Comparison of ENCODE assay signal across 34 cellular contexts in the genomic region with DNA sequence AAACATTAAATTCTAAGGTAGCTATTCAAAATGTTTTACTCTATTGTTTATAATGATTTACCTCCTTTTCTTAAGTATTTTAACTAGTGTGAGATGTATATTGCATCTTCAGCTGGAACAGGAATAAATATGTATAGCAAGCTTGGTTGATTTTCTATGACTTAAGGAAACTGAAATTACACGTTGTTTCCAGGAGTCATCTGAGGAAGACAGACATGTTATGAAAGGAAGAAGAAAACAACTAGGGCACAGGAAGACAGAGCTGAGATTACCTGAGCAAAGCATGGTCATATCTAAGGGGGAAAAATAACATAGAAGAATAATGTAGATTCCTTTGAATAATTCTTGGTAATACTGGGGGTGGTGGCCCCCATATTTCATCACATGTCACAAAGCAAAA.
"Had no signal": no experiment of that assay in that cellular context is flagged by ENCODE, and none has a peak within 500 bp of the region (broad histone marks: within the 10 kb centered on the region; RNA-seq: fewer than 3 reads in every experiment).

No MANE protein-coding gene starts in this region.

- H3K36me3 ChIP-seq: MG63 had no signal

- H3K27ac ChIP-seq: KMS-11 had no signal

- H3K4me3 ChIP-seq: MG63 had no signal

- H3K9ac ChIP-seq: KMS-11 had no signal

- H3K4me2 ChIP-seq: KMS-11 had no signal

- H3K9me3 ChIP-seq: MG63 had no signal

- DNase-seq: Karpas-422, Kasumi-1, KG1, MG63, MM.1S, MV-4-11, NCI-H1048, NCI-H1092, NCI-H1092 treated with DMSO at 0.1 percent for 48 hours, NCI-H1105, NCI-H1105 treated with DMSO at 0.1 percent for 48 hours, NCI-H1417, NCI-H1417 treated with DMSO at 0.1 percent for 48 hours, NCI-H1436, NCI-H1436 treated with DMSO at 0.1 percent for 48 hours, NCI-H146, NCI-H1694, NCI-H1694 treated with DMSO at 0.1 percent for 48 hours, NCI-H187, NCI-H187 treated with DMSO at 0.1 percent for 48 hours, NCI-H1930, NCI-H2029, NCI-H2029 treated with DMSO at 0.1 percent for 48 hours, NCI-H2081, NCI-H2081 treated with DMSO at 0.1 percent for 48 hours, NCI-H2107, NCI-H2171, NCI-H2171 treated with DMSO at 0.1 percent for 48 hours, NCI-H2227 treated with DMSO at 0.1 percent for 48 hours, NCI-H226, NCI-H345, NCI-H446, NCI-H446 treated with DMSO at 0.1 percent for 48 hours had no signal

- H3K27me3 ChIP-seq: MG63 had no signal
